In the genomic region with DNA sequence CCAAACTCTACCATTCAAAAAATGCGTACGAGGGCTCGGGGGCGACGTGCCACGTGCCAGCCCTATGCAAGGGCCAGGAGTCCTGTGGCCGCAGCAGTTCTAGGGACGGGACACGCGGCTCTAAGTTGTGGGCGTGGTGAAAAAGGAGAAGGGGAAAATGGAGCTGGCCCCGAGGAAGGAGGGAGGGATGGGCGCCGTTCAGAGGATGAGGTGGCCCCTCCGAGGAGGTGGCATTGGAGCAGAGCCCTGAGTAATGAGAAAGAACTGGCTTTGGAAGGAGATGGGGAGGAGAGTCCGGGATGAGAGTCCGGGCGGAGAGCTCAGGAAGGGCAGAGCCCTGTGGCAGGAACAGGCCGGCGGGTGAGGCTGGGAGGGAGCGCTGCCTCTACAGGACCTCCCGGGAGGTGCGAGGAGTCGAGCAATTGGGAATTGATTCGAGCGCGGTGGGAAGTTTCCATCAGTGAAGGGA, we compare ENCODE assay signal across 8 cellular contexts. TPM values are rescaled to one million over a fixed set of nuclear protein-coding genes. Genes with fewer than 3 reads are reported as not detected.
A peak's percentile ranks its signal among the peaks of the same experiment; 100 is the strongest.
DNase-seq lines count a peak whose midpoint lies in the region; ATAC-seq and TF ChIP-seq lines count a peak whose summit lies in the region.

No MANE protein-coding gene starts in this region.

- ATAC-seq in activated CD4-positive, CD25-positive, alpha-beta regulatory T cell treated with anti-CD3 and anti-CD28 coated beads, Interleukin-2, amount 50 U/mL, for 24 hours = no peak
- no peak for ATAC-seq in HG02973 (IDR thresholded peaks at IDR 0.05; ENCODE audit: unreplicated experiment)

- peaks cover 12% of the 10 kb centered on the region for H3K4me1 ChIP-seq in mononuclear cell (ENCODE audit: insufficient read depth, low read length)

- DNase-seq in AG08396 (ENCODE audit: low spot score) (peak; percentile 79), NCI-H1092 (lab: John Stamatoyannopoulos, UW) (no peak)
- no peak for DNase-seq in activated CD4-positive, alpha-beta T cell treated with anti-CD3 and anti-CD28 coated beads, Interleukin-2, amount 50 U/mL, for 48 hours

- no peaks in the 10 kb centered on the region for H3K9me3 ChIP-seq in mononuclear cell (ENCODE audit: low read depth, low read length)

- no peak for TF ChIP-seq EP300 in Ishikawa (IDR thresholded peaks at IDR 0.05; ENCODE audit: borderline replicate concordance)

- TF ChIP-seq RAD21 in Ishikawa (IDR thresholded peaks at IDR 0.05; ENCODE audit: low read depth) = no peak

- peak overlapping the region; percentile 54 for H3K27ac ChIP-seq in cingulate gyrus (ENCODE audit: low read depth, low read length)

- H3K4me3 ChIP-seq in mononuclear cell (ENCODE audit: low read length) = peak overlapping the region; percentile 14

- H3K27me3 ChIP-seq in mononuclear cell (ENCODE audit: insufficient read depth, low read length) = peaks cover 5% of the 10 kb centered on the region

TF ChIP-seq in Ishikawa, 13 proteins besides CTCF, POLR2A, EP300 and RAD21:
- TF ChIP-seq CEBPB (IDR thresholded peaks at IDR 0.05) (no peak), TCF12 (IDR thresholded peaks at IDR 0.05; ENCODE audit: low read depth) (no peak), EGR1 (IDR thresholded peaks at IDR 0.05) (no peak), NFIC (IDR thresholded peaks at IDR 0.05) (no peak), FOXM1 (IDR thresholded peaks at IDR 0.05; ENCODE audit: borderline replicate concordance, low read depth) (no peak), TAF1 (IDR thresholded peaks at IDR 0.05; ENCODE audit: low read depth) (no peak), ZBTB7A (IDR thresholded peaks at IDR 0.05; ENCODE audit: low read depth) (no peak), USF1 (IDR thresholded peaks at IDR 0.05) (peak; percentile 61), TEAD4 (IDR thresholded peaks at IDR 0.05) (no peak), MAX (IDR thresholded peaks at IDR 0.05) (peak; percentile 89), YY1 (IDR thresholded peaks at IDR 0.05; ENCODE audit: low read depth) (peak; percentile 40; the same call in 1 of the 2 replicates), CREB1 (IDR thresholded peaks at IDR 0.05; ENCODE audit: low read depth) (no peak)
- TF ChIP-seq, protein P1, sequence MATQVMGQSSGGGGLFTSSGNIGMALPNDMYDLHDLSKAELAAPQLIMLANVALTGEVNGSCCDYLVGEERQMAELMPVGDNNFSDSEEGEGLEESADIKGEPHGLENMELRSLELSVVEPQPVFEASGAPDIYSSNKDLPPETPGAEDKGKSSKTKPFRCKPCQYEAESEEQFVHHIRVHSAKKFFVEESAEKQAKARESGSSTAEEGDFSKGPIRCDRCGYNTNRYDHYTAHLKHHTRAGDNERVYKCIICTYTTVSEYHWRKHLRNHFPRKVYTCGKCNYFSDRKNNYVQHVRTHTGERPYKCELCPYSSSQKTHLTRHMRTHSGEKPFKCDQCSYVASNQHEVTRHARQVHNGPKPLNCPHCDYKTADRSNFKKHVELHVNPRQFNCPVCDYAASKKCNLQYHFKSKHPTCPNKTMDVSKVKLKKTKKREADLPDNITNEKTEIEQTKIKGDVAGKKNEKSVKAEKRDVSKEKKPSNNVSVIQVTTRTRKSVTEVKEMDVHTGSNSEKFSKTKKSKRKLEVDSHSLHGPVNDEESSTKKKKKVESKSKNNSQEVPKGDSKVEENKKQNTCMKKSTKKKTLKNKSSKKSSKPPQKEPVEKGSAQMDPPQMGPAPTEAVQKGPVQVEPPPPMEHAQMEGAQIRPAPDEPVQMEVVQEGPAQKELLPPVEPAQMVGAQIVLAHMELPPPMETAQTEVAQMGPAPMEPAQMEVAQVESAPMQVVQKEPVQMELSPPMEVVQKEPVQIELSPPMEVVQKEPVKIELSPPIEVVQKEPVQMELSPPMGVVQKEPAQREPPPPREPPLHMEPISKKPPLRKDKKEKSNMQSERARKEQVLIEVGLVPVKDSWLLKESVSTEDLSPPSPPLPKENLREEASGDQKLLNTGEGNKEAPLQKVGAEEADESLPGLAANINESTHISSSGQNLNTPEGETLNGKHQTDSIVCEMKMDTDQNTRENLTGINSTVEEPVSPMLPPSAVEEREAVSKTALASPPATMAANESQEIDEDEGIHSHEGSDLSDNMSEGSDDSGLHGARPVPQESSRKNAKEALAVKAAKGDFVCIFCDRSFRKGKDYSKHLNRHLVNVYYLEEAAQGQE (IDR thresholded peaks at IDR 0.05; ENCODE audit: low read depth) = no peak
TF ChIP-seq in Ishikawa: peak in this region for 3.

RNA-seq across cellular contexts. Expression of gene OTUB1, which starts 21.0 kb away (rescaled TPM):
- 33.6 TPM for total RNA-seq in mononuclear cell

RNA-seq across cellular contexts. Expression of gene FLRT1, which starts 28.5 kb away (rescaled TPM):
- not detected for total RNA-seq in mononuclear cell

RNA-seq across cellular contexts. Expression of gene COX8A, which starts 32.8 kb away (rescaled TPM):
- total RNA-seq in mononuclear cell = 173 TPM
